1 cellular context compared by ENCODE assay signal in the genomic region with DNA sequence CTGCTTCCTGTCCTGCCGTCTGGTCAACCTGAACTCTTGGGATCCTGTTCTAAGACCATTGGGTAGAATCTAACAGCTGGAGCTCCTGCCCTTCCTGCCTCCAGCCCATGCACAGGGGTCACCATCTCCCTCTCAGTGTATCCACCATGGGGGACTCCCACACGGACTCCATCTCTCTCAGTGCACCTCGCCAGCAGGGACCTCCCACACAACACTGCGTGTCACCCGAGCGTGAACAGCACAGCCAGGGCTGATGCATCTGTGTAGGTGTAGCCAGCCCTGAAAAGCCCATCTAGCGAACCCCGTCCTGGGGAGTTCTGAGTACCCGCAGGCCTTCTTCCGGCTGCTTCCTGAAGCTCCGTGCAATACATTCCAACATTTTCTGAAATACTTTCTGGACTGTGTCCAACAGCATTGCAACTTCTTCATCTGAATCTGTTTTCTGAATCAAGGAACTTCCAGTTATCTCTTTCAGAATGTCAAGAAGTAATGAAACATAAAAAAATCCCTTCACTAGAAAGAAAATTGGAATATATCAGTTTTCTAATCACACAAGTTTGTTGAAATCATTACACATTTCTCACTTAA.
TF ChIP-seq lines count a peak whose summit lies in the region.

No MANE protein-coding gene starts in this region.

TF ChIP-seq in K562, 482 proteins besides CTCF, POLR2A, EP300 and RAD21 (continued from another document):
- TF ChIP-seq, protein P1, sequence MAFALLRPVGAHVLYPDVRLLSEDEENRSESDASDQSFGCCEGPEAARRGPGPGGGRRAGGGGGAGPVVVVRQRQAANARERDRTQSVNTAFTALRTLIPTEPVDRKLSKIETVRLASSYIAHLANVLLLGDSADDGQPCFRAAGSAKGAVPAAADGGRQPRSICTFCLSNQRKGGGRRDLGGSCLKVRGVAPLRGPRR (CRISPR knock-in tag; IDR thresholded peaks at IDR 0.05) = no peak
- TF ChIP-seq CC2D1A (IDR thresholded peaks at IDR 0.05) (no peak), TEAD2 (tag; IDR thresholded peaks at IDR 0.05) (no peak), CBX2 (IDR thresholded peaks at IDR 0.05; ENCODE audit: insufficient read depth, low read length, poor library complexity, severe bottlenecking) (no peak), HMGN3 (IDR thresholded peaks at IDR 0.05; ENCODE audit: borderline replicate concordance, extremely low read depth, insufficient read length, low read depth, low read length) (no peak), RBM14 (IDR thresholded peaks at IDR 0.05; ENCODE audit: borderline replicate concordance, insufficient read depth, low read depth, low read length) (no peak)
